ENCODE assay signal across 15 cellular contexts in the genomic region with DNA sequence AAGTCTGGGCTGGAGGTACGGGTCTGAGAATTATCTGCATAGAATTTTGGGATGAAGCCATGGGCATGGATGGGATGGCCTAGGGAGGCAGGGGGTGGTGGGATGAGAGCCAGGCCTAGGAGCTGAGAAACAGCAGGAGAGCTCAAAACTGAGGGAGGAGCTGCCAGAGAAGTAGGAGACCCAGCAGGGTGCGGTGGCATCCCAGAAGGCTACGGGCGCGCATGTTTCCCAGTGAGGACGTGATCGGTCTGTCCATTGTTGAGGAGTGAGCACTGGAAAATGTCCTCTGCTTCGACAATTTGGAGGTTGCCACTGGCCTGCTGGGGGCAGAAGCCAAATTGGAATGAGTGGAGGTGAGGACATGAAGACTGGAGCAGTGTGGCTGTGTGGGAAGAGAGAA. TPM values are rescaled to one million over a fixed set of nuclear protein-coding genes. Genes with fewer than 3 reads are reported as not detected.
DNase-seq lines count a peak whose midpoint lies in the region; ATAC-seq and TF ChIP-seq lines count a peak whose summit lies in the region.
"Had no signal": no experiment of that assay in that cellular context is flagged by ENCODE, and none has a peak within 500 bp of the region (broad histone marks: within the 10 kb centered on the region; RNA-seq: fewer than 3 reads in every experiment).

No MANE protein-coding gene starts in this region.

- H3K27me3 Mint-ChIP-seq in activated CD4-positive, alpha-beta T cell treated with anti-CD3 and anti-CD28 coated beads for 36 hours: no peaks in the 10 kb centered on the region
- no peaks in the 10 kb centered on the region for H3K27me3 Mint-ChIP-seq in chondrocyte (ENCODE audit: low read depth)

- H3K36me3 Mint-ChIP-seq in activated CD4-positive, alpha-beta T cell treated with anti-CD3 and anti-CD28 coated beads for 36 hours (ENCODE audit: low read depth): peaks cover 49% of the 10 kb centered on the region
- peaks cover 4% of the 10 kb centered on the region for H3K36me3 Mint-ChIP-seq in chondrocyte (ENCODE audit: low read depth)

- H2BK5ac ChIP-seq in neuronal stem cell (ENCODE audit: low read length): no peak overlapping the region

- H2BK120ac ChIP-seq in neuronal stem cell (ENCODE audit: low read depth, low read length): no peak overlapping the region

- H3K27me3 ChIP-seq in neuronal stem cell (ENCODE audit: control insufficient read depth in 3 of 3, insufficient read depth in 3 of 3, low read depth in 1 of 3, low read length in 3 of 3): no peaks in the 10 kb centered on the region
- H3K27me3 ChIP-seq in left ventricle myocardium inferior (ENCODE audit: low read depth): no peaks in the 10 kb centered on the region

- H3K9me3 Mint-ChIP-seq in activated CD4-positive, alpha-beta T cell treated with anti-CD3 and anti-CD28 coated beads for 36 hours (ENCODE audit: low read depth): no peaks in the 10 kb centered on the region
- no peaks in the 10 kb centered on the region for H3K9me3 Mint-ChIP-seq in chondrocyte (ENCODE audit: low read depth)

- H3K18ac ChIP-seq in neuronal stem cell (ENCODE audit: low read length): peak overlapping the region; percentile 36

- H3K36me3 ChIP-seq in SK-N-MC (ENCODE audit: insufficient read depth, low read length) (peaks cover 62% of the 10 kb centered on the region), neuronal stem cell (replicated peaks in 1 of 2; ENCODE audit: control insufficient read depth in 2 of 2, insufficient read depth in 2 of 2, low read length in 2 of 2) (peaks cover 15 to 65% of the 10 kb centered on the region in 2 donors), left ventricle myocardium inferior (peaks cover 10% of the 10 kb centered on the region)

- no peak overlapping the region for H2AFZ ChIP-seq in neuronal stem cell (ENCODE audit: low read length)

- H3K79me1 ChIP-seq in neuronal stem cell (ENCODE audit: low read depth, low read length): peaks cover 15% of the 10 kb centered on the region

- H3K27ac ChIP-seq in SK-N-MC: peak overlapping the region; percentile 49; the same call in 1 of the 2 replicates
- no peak overlapping the region for H3K27ac ChIP-seq in neuronal stem cell (replicated peaks; ENCODE audit: low read length)
- H3K27ac ChIP-seq in left ventricle myocardium inferior (replicated peaks): no peak overlapping the region
- H3K27ac ChIP-seq: epithelial cell of prostate had no signal

- peak overlapping the region; percentile 71 for H2AK5ac ChIP-seq in neuronal stem cell (ENCODE audit: low read depth, low read length)

- DNase-seq in activated CD4-positive, alpha-beta T cell treated with anti-CD3 and anti-CD28 coated beads for 36 hours: no peak
- DNase-seq in activated CD4-positive, alpha-beta T cell treated with anti-CD3 and anti-CD28 coated beads, Interleukin-2, amount 50 U/mL, for 48 hours: no peak
- DNase-seq in SK-N-MC (ENCODE audit: low read depth, low spot score): no peak
- DNase-seq in chondrocyte (ENCODE audit: low spot score): no peak
- DNase-seq in neuronal stem cell (ENCODE audit: low spot score): no peak
- DNase-seq in central memory CD4-positive, alpha-beta T cell: no peak
- no peak for DNase-seq in left ventricle myocardium inferior
- DNase-seq in NCI-H748 treated with DMSO at 0.1 percent for 48 hours (lab: John Stamatoyannopoulos, UW): no peak
- DNase-seq: KG1, mammary epithelial cell, NCI-H1436, NCI-H226, nucleus accumbens, SHP77 had no signal

- H3K9ac ChIP-seq in SK-N-MC (ENCODE audit: insufficient read length) (no peak overlapping the region), neuronal stem cell (ENCODE audit: low read depth, low read length, poor library complexity) (no peak overlapping the region)

- no peak overlapping the region for H3K14ac ChIP-seq in neuronal stem cell (ENCODE audit: low read length)

- intact Hi-C loops in activated CD4-positive, alpha-beta T cell treated with anti-CD3 and anti-CD28 coated beads for 36 hours (cut with DNase I, micrococcal nuclease): no loop called here
- intact Hi-C loops in left ventricle myocardium inferior (cut with micrococcal nuclease): no loop called here

- POLR2A ChIA-PET in activated CD4-positive, alpha-beta T cell treated with anti-CD3 and anti-CD28 coated beads for 36 hours (lab: Charles Lee): interaction anchor here (0.6 to 1.1 kb wide), 2 partner anchors 12 to 71 kb away, joined by 3 to 4 read pairs; no protein-coding TSS in a partner anchor

- CTCF ChIA-PET in activated CD4-positive, alpha-beta T cell treated with anti-CD3 and anti-CD28 coated beads for 36 hours (lab: Charles Lee): interaction anchor here (0.6 to 4.4 kb wide), 6 partner anchors 11 to 1025 kb away, joined by 3 to 36 read pairs (median 4); a partner anchor contains a TSS

- H2BK12ac ChIP-seq in neuronal stem cell (ENCODE audit: low read length): no peak overlapping the region

- H3K4me3 Mint-ChIP-seq in activated CD4-positive, alpha-beta T cell treated with anti-CD3 and anti-CD28 coated beads for 36 hours: no peak overlapping the region
- no peak overlapping the region for H3K4me3 Mint-ChIP-seq in chondrocyte (ENCODE audit: unreplicated experiment)

- no peak for ATAC-seq in activated CD4-positive, alpha-beta T cell treated with anti-CD3 and anti-CD28 coated beads for 36 hours

- no peak overlapping the region for H4K8ac ChIP-seq in neuronal stem cell (ENCODE audit: low read depth, low read length)

- no CpG with 5 or more reads among the region's 8 CpGs for WGBS in neuronal stem cell (ENCODE audit: extremely low coverage in 2 of 2, insufficient read length in 2 of 2, insufficient replicate concordance in 1 of 2), 2 donors

- no peak overlapping the region for H2BK15ac ChIP-seq in neuronal stem cell (ENCODE audit: low read length)

- H3K4me1 Mint-ChIP-seq in activated CD4-positive, alpha-beta T cell treated with anti-CD3 and anti-CD28 coated beads for 36 hours: peaks cover 70% of the 10 kb centered on the region
- H3K4me1 Mint-ChIP-seq in chondrocyte (ENCODE audit: low read depth): peaks cover 27% of the 10 kb centered on the region

- H4K91ac ChIP-seq in neuronal stem cell (ENCODE audit: low read depth, low read length, poor library complexity): no peak overlapping the region

- peaks cover 0 to 15% of the 10 kb centered on the region in 2 donors for H3K4me1 ChIP-seq in neuronal stem cell (ENCODE audit: control insufficient read depth in 2 of 2, insufficient read depth in 1 of 2, low read depth in 1 of 2, low read length in 2 of 2)
- peaks cover 57% of the 10 kb centered on the region for H3K4me1 ChIP-seq in left ventricle myocardium inferior

- H3K4me2 ChIP-seq in neuronal stem cell (ENCODE audit: insufficient read depth, low read length, poor library complexity, severe bottlenecking): no peak overlapping the region

- H3K9me3 ChIP-seq in SK-N-MC (ENCODE audit: low read depth, low read length): no peaks in the 10 kb centered on the region
- H3K9me3 ChIP-seq in neuronal stem cell (replicated peaks in 1 of 2; ENCODE audit: control insufficient read depth in 2 of 2, insufficient read depth in 1 of 2, low read depth in 1 of 2, low read length in 2 of 2): no peaks in the 10 kb centered on the region
- H3K9me3 ChIP-seq in left ventricle myocardium inferior (replicated peaks): no peaks in the 10 kb centered on the region

- no peak overlapping the region for H3K23ac ChIP-seq in neuronal stem cell (ENCODE audit: low read depth, low read length, poor library complexity)

- peak overlapping the region; percentile 55 for H3K27ac Mint-ChIP-seq in activated CD4-positive, alpha-beta T cell treated with anti-CD3 and anti-CD28 coated beads for 36 hours
- peak overlapping the region; percentile 25 for H3K27ac Mint-ChIP-seq in chondrocyte (ENCODE audit: unreplicated experiment)

- H3K4me3 ChIP-seq in SK-N-MC (no peak overlapping the region), neuronal stem cell (ENCODE audit: low read length in 2 of 2) (peak overlapping the region in 1 of 2 donors; percentile 33), left ventricle myocardium inferior (no peak overlapping the region)

- H3K4ac ChIP-seq in neuronal stem cell (ENCODE audit: low read length): no peak overlapping the region

- TF ChIP-seq CTCF in chondrocyte (IDR thresholded peaks at IDR 0.05): no peak
- TF ChIP-seq CTCF in left ventricle myocardium inferior (IDR thresholded peaks at IDR 0.05; ENCODE audit: borderline replicate concordance): no peak

RNA-seq across cellular contexts. Expression of a gene that starts 14.5 kb away (rescaled TPM):
- 1 to 10 TPM; 3.0 to 4.5 TPM for total RNA-seq in activated CD4-positive, alpha-beta T cell treated with anti-CD3 and anti-CD28 coated beads for 36 hours
- total RNA-seq in chondrocyte (2.5 to 6.1 TPM (median 2.8 TPM) in 3 replicates), left ventricle myocardium inferior (3.6 TPM)
- polyA plus RNA-seq in neuronal stem cell (2013, experiment 1 of 2): 4.4 TPM
- 4.7 TPM for polyA plus RNA-seq in neuronal stem cell (2013, experiment 2 of 2)

RNA-seq across cellular contexts. Expression of a gene that starts 14.7 kb away (rescaled TPM):
- 100 to 1,000 TPM; 103 to 115 TPM for total RNA-seq in activated CD4-positive, alpha-beta T cell treated with anti-CD3 and anti-CD28 coated beads for 36 hours
- total RNA-seq in chondrocyte: 183 to 194 TPM (median 185 TPM) in 3 replicates
- 205 TPM for polyA plus RNA-seq in neuronal stem cell (2013, experiment 1 of 2)
- polyA plus RNA-seq in neuronal stem cell (2013, experiment 2 of 2): 211 TPM
- 81.4 TPM for total RNA-seq in left ventricle myocardium inferior
